ENCODE assay signal across 19 cellular contexts in genomic region chr11:70552441-70553150, GRCh38.
DNase-seq lines count a peak whose midpoint lies in the region; ATAC-seq and TF ChIP-seq lines count a peak whose summit lies in the region.
"Had no signal": no experiment of that assay in that cellular context is flagged by ENCODE, and none has a peak within 500 bp of the region (broad histone marks: within the 10 kb centered on the region; RNA-seq: fewer than 3 reads in every experiment).

No MANE protein-coding gene starts in this region.

- WGBS in endodermal cell (ENCODE audit: insufficient coverage in 1 of 2, insufficient read length in 1 of 2), 2 experiments, result 93 to 94% methylated on average over 22 to 26 of the region's 26 CpGs

- no peaks in the 10 kb centered on the region for H3K9me3 ChIP-seq in endodermal cell (ENCODE audit: control insufficient read depth, low read length)
- H3K9me3 ChIP-seq in BE2C, result no peaks in the 10 kb centered on the region
- H3K9me3 ChIP-seq: BLaER1 treated with 17β-estradiol and CSF1 and Interleukin-3, amounts not matched to agents 10 nM and 100 nM had no signal

- no peaks in the 10 kb centered on the region for H3K36me3 ChIP-seq in endodermal cell (ENCODE audit: control insufficient read depth, insufficient read depth, low read length)
- H3K36me3 ChIP-seq in BE2C, result no peaks in the 10 kb centered on the region
- H3K36me3 ChIP-seq: BLaER1 treated with 17β-estradiol and CSF1 and Interleukin-3, amounts not matched to agents 10 nM and 100 nM had no signal

- no peaks in the 10 kb centered on the region for H3K36me3 Mint-ChIP-seq in endodermal cell (ENCODE audit: low read depth)
- H3K36me3 Mint-ChIP-seq in activated CD8-positive, alpha-beta memory T cell treated with anti-CD3 and anti-CD28 coated beads, Interleukin-2, amount 10 ng/mL, durations not matched to agents 7 days and 5 days, result no peaks in the 10 kb centered on the region

- no peak overlapping the region for H3K9ac ChIP-seq in endodermal cell (ENCODE audit: extremely low read depth, low read length, poor library complexity, severe bottlenecking)
- H3K9ac ChIP-seq: BLaER1 treated with 17β-estradiol and CSF1 and Interleukin-3, amounts not matched to agents 10 nM and 100 nM had no signal

- H3K9me3 Mint-ChIP-seq in endodermal cell, result no peaks in the 10 kb centered on the region
- no peaks in the 10 kb centered on the region for H3K9me3 Mint-ChIP-seq in activated CD8-positive, alpha-beta memory T cell treated with anti-CD3 and anti-CD28 coated beads, Interleukin-2, amount 10 ng/mL, durations not matched to agents 7 days and 5 days (ENCODE audit: low read depth)

- no peaks in the 10 kb centered on the region for H3K27me3 Mint-ChIP-seq in endodermal cell (ENCODE audit: insufficient read depth)
- H3K27me3 Mint-ChIP-seq in activated CD8-positive, alpha-beta memory T cell treated with anti-CD3 and anti-CD28 coated beads, Interleukin-2, amount 10 ng/mL, durations not matched to agents 7 days and 5 days, result no peaks in the 10 kb centered on the region

- no peak for ATAC-seq in HG02588 (IDR thresholded peaks at IDR 0.05; ENCODE audit: unreplicated experiment)
- ATAC-seq in activated CD8-positive, alpha-beta memory T cell treated with anti-CD3 and anti-CD28 coated beads, Interleukin-2, amount 10 ng/mL, durations not matched to agents 7 days and 5 days, result no peak
- ATAC-seq: GM12878, HepG2 had no signal

- peak overlapping the region; percentile 41 for H3K27ac ChIP-seq in endodermal cell (ENCODE audit: low read depth, low read length)
- H3K27ac ChIP-seq: 22Rv1; BLaER1 treated with 17β-estradiol and CSF1 and Interleukin-3, amounts not matched to agents 10 nM and 100 nM; PC-9; SK-N-MC had no signal

- peaks cover 3% of the 10 kb centered on the region for H3K4me1 Mint-ChIP-seq in endodermal cell
- H3K4me1 Mint-ChIP-seq in activated CD8-positive, alpha-beta memory T cell treated with anti-CD3 and anti-CD28 coated beads, Interleukin-2, amount 10 ng/mL, durations not matched to agents 7 days and 5 days, result peaks cover 2% of the 10 kb centered on the region

- no peak overlapping the region for H3K27ac Mint-ChIP-seq in endodermal cell
- H3K27ac Mint-ChIP-seq in activated CD8-positive, alpha-beta memory T cell treated with anti-CD3 and anti-CD28 coated beads, Interleukin-2, amount 10 ng/mL, durations not matched to agents 7 days and 5 days, result no peak overlapping the region

- intact Hi-C loops in posterior vena cava (cut with DNase I), result no loop called here

- DNase-seq in NCI-H1417 (lab: John Stamatoyannopoulos, UW) (peak in 2 of 3 experiments; percentile 5 to 41), NCI-H1417 treated with DMSO at 0.1 percent for 48 hours (lab: John Stamatoyannopoulos, UW) (no peak), NCI-H524 (lab: John Stamatoyannopoulos, UW) (peak; percentile 86 to 93), endodermal cell (no peak), posterior vena cava (ENCODE audit: low spot score) (peak; percentile 61), BE2C (no peak)
- DNase-seq in activated CD8-positive, alpha-beta memory T cell treated with anti-CD3 and anti-CD28 coated beads, Interleukin-2, amount 10 ng/mL, durations not matched to agents 7 days and 5 days, result no peak
- DNase-seq: DMS 273 treated with DMSO at 0.1 percent for 48 hours, GDM1, KG1, NCI-H1105, NCI-H187 had no signal

- H3K4me1 ChIP-seq in endodermal cell (ENCODE audit: control insufficient read depth, insufficient read depth, low read length), result no peaks in the 10 kb centered on the region
- H3K4me1 ChIP-seq in BE2C, result peaks cover 8% of the 10 kb centered on the region

- H3K4me3 Mint-ChIP-seq in endodermal cell, result no peak overlapping the region
- H3K4me3 Mint-ChIP-seq in activated CD8-positive, alpha-beta memory T cell treated with anti-CD3 and anti-CD28 coated beads, Interleukin-2, amount 10 ng/mL, durations not matched to agents 7 days and 5 days, result no peak overlapping the region

- no peaks in the 10 kb centered on the region for H3K27me3 ChIP-seq in endodermal cell (ENCODE audit: control insufficient read depth, insufficient read depth, low read length, poor library complexity, severe bottlenecking)
- no peaks in the 10 kb centered on the region for H3K27me3 ChIP-seq in BE2C
- H3K27me3 ChIP-seq: BLaER1 treated with 17β-estradiol and CSF1 and Interleukin-3, amounts not matched to agents 10 nM and 100 nM had no signal

- H3K4me3 ChIP-seq in endodermal cell (ENCODE audit: low read length) (no peak overlapping the region), BE2C (ENCODE audit: low read depth, low read length) (no peak overlapping the region)
- H3K4me3 ChIP-seq: BLaER1 treated with 17β-estradiol and CSF1 and Interleukin-3, amounts not matched to agents 10 nM and 100 nM; GM12878; PC-9; SK-N-MC had no signal

- TF ChIP-seq CTCF in endodermal cell (conservative IDR thresholded peaks at IDR 0.05) (no peak), BE2C (IDR thresholded peaks at IDR 0.05; ENCODE audit: low read depth, low read length) (no peak)

- CTCF ChIA-PET in activated CD8-positive, alpha-beta memory T cell treated with anti-CD3 and anti-CD28 coated beads, Interleukin-2, amount 10 ng/mL, durations not matched to agents 7 days and 5 days (lab: Charles Lee), result no interaction called here

Comparison
In these comparisons a context has a peak if more than half of its experiments do, and no peak if none do; other contexts are left out.
1. DNase-seq: peak in NCI-H1417 (2 of 3), NCI-H524 (2 of 2) and posterior vena cava (single experiment); none in NCI-H1417 treated with DMSO at 0.1 percent for 48 hours (single experiment), endodermal cell (single experiment), BE2C (single experiment) and activated CD8-positive, alpha-beta memory T cell treated with anti-CD3 and anti-CD28 coated beads, Interleukin-2, amount 10 ng/mL, durations not matched to agents 7 days and 5 days (single experiment).